21 cellular contexts compared by ENCODE assay signal in genomic region chr14:101507306-101508150, GRCh38. TPM values are rescaled to one million over a fixed set of nuclear protein-coding genes. Genes with fewer than 3 reads are reported as not detected.
A peak's percentile ranks its signal among the peaks of the same experiment; 100 is the strongest.
DNase-seq lines count a peak whose midpoint lies in the region; ATAC-seq, FAIRE-seq and TF ChIP-seq lines count a peak whose summit lies in the region.
"Had no signal": no experiment of that assay in that cellular context is flagged by ENCODE, and none has a peak within 500 bp of the region (broad histone marks: within the 10 kb centered on the region; RNA-seq: fewer than 3 reads in every experiment).

No MANE protein-coding gene starts in this region.

- H3K4me3 Mint-ChIP-seq in glutamatergic neuron (ENCODE audit: unreplicated experiment), result no peak overlapping the region
- no peak overlapping the region for H3K4me3 Mint-ChIP-seq in activated CD8-positive, alpha-beta T cell treated with anti-CD3 and anti-CD28 coated beads for 36 hours
- H3K4me3 Mint-ChIP-seq: activated CD4-positive, alpha-beta T cell treated with anti-CD3 and anti-CD28 coated beads, Interleukin-2, amount 10 ng/mL, durations not matched to agents 7 days and 5 days; neural crest cell had no signal

- no peak for ATAC-seq in A549
- no peak for ATAC-seq in activated CD8-positive, alpha-beta T cell treated with anti-CD3 and anti-CD28 coated beads for 36 hours
- no peak for ATAC-seq in HG03378 (IDR thresholded peaks at IDR 0.05; ENCODE audit: unreplicated experiment)
- ATAC-seq in HG03457 (IDR thresholded peaks at IDR 0.05; ENCODE audit: unreplicated experiment), result no peak
- no peak for ATAC-seq in HG03039 (IDR thresholded peaks at IDR 0.05; ENCODE audit: unreplicated experiment)

- H3K36me3 Mint-ChIP-seq in glutamatergic neuron (ENCODE audit: unreplicated experiment), result peaks cover 12% of the 10 kb centered on the region
- H3K36me3 Mint-ChIP-seq in activated CD8-positive, alpha-beta T cell treated with anti-CD3 and anti-CD28 coated beads for 36 hours (ENCODE audit: low read depth), result no peaks in the 10 kb centered on the region

- peaks cover 7% of the 10 kb centered on the region; the same call in 1 of the 3 replicates for H3K4me1 ChIP-seq in A549
- H3K4me1 ChIP-seq: ascending aorta, thyroid gland had no signal

- peaks cover 4% of the 10 kb centered on the region; the same call in 1 of the 3 replicates for H3K9me3 ChIP-seq in A549
- H3K9me3 ChIP-seq: ascending aorta, Caco-2, thyroid gland had no signal

- H3K27me3 Mint-ChIP-seq in glutamatergic neuron (ENCODE audit: unreplicated experiment), result peaks cover 2% of the 10 kb centered on the region
- H3K27me3 Mint-ChIP-seq in activated CD8-positive, alpha-beta T cell treated with anti-CD3 and anti-CD28 coated beads for 36 hours, result no peaks in the 10 kb centered on the region
- H3K27me3 Mint-ChIP-seq: activated CD4-positive, alpha-beta T cell treated with anti-CD3 and anti-CD28 coated beads, Interleukin-2, amount 10 ng/mL, durations not matched to agents 7 days and 5 days had no signal

- no peak overlapping the region for H3K4me3 ChIP-seq in A549
- H3K4me3 ChIP-seq in H7 (ENCODE audit: insufficient read depth, low read depth, low read length), result no peak overlapping the region
- H3K4me3 ChIP-seq: ascending aorta, thyroid gland had no signal

- POLR2A ChIA-PET in A549 (lab: Yijun Ruan, JAX), result no interaction called here
- POLR2A ChIA-PET in activated CD8-positive, alpha-beta T cell treated with anti-CD3 and anti-CD28 coated beads for 36 hours (lab: Charles Lee), result interaction anchor here (0.6 kb wide), 1 partner anchor 136 kb away, joined by 3 read pairs; no protein-coding TSS in a partner anchor

- H3K36me3 ChIP-seq in H7 (replicated peaks; ENCODE audit: control insufficient read depth, insufficient read depth, low read length), result no peaks in the 10 kb centered on the region
- H3K36me3 ChIP-seq: ascending aorta, thyroid gland had no signal

- FAIRE-seq in A549 (lab: Jason Lieb, UNC), result no peak
- FAIRE-seq: colon, keratinocyte had no signal

- H3K27ac Mint-ChIP-seq in glutamatergic neuron (ENCODE audit: unreplicated experiment), result no peak overlapping the region
- no peak overlapping the region for H3K27ac Mint-ChIP-seq in activated CD8-positive, alpha-beta T cell treated with anti-CD3 and anti-CD28 coated beads for 36 hours
- H3K27ac Mint-ChIP-seq: activated CD4-positive, alpha-beta T cell treated with anti-CD3 and anti-CD28 coated beads, Interleukin-2, amount 10 ng/mL, durations not matched to agents 7 days and 5 days had no signal

- H3K27me3 ChIP-seq in H7 (ENCODE audit: control insufficient read depth, insufficient read depth, low read length), result no peaks in the 10 kb centered on the region
- H3K27me3 ChIP-seq: ascending aorta, thyroid gland had no signal

- no peak for TF ChIP-seq RAD21 in A549 (conservative IDR thresholded peaks at IDR 0.05 in 1 of 2, IDR thresholded peaks at IDR 0.05 in 1 of 2)

- no peak overlapping the region for H3K4me2 ChIP-seq in A549
- H3K4me2 ChIP-seq: KMS-11 had no signal

- H3K9me3 Mint-ChIP-seq in glutamatergic neuron (ENCODE audit: unreplicated experiment), result peaks cover 10% of the 10 kb centered on the region
- no peaks in the 10 kb centered on the region for H3K9me3 Mint-ChIP-seq in activated CD8-positive, alpha-beta T cell treated with anti-CD3 and anti-CD28 coated beads for 36 hours
- H3K9me3 Mint-ChIP-seq: activated CD4-positive, alpha-beta T cell treated with anti-CD3 and anti-CD28 coated beads, Interleukin-2, amount 10 ng/mL, durations not matched to agents 7 days and 5 days; neural crest cell had no signal

- no peak for TF ChIP-seq POLR2A in A549 (IDR thresholded peaks at IDR 0.05; ENCODE audit: low read length)

- peak overlapping the region in 1 of 2 experiments; percentile 46; a peak in 1 of 6 replicates for H3K27ac ChIP-seq in A549
- H3K27ac ChIP-seq: ascending aorta, KMS-11, thyroid gland had no signal

- no peak for DNase-seq in A549 (ENCODE audit: low read depth in 1 of 2, low spot score in 1 of 2)
- peak; percentile 54 for DNase-seq in H7
- peak; percentile 13 for DNase-seq in glutamatergic neuron
- peak; percentile 82 for DNase-seq in posterior vena cava (ENCODE audit: low spot score)
- no peak for DNase-seq in activated CD8-positive, alpha-beta T cell treated with anti-CD3 and anti-CD28 coated beads for 36 hours
- DNase-seq: activated CD4-positive, alpha-beta T cell treated with anti-CD3 and anti-CD28 coated beads, Interleukin-2, amount 10 ng/mL, durations not matched to agents 7 days and 5 days; activated CD8-positive, alpha-beta memory T cell treated with anti-CD3 and anti-CD28 coated beads, Interleukin-2, amount 50 U/mL, for 4 hours; midbrain; NCI-H187 treated with DMSO at 0.1 percent for 48 hours; SHP77 had no signal

- intact Hi-C loops in posterior vena cava (cut with DNase I), result no loop called here
- intact Hi-C loops in activated CD8-positive, alpha-beta T cell treated with anti-CD3 and anti-CD28 coated beads for 36 hours (cut with micrococcal nuclease), result no loop called here

- CTCF ChIA-PET in A549 (lab: Yijun Ruan, JAX), result no interaction called here
- CTCF ChIA-PET in activated CD8-positive, alpha-beta T cell treated with anti-CD3 and anti-CD28 coated beads for 36 hours (lab: Charles Lee), result no interaction called here

- TF ChIP-seq EP300 in A549 (IDR thresholded peaks at IDR 0.05), result no peak

- WGBS in A549 (ENCODE audit: missing lambda C conversion rate), result 91% methylated on average over 13 of the region's 18 CpGs

- TF ChIP-seq CTCF in A549 (IDR thresholded peaks at IDR 0.05) (no peak), glutamatergic neuron (IDR thresholded peaks at IDR 0.05; ENCODE audit: partially characterized antibody, unreplicated experiment) (no peak)
- TF ChIP-seq CTCF in activated CD8-positive, alpha-beta T cell treated with anti-CD3 and anti-CD28 coated beads for 36 hours (IDR thresholded peaks at IDR 0.05), result no peak

- H3K4me1 Mint-ChIP-seq in glutamatergic neuron (ENCODE audit: low read depth, unreplicated experiment), result peaks cover 2% of the 10 kb centered on the region
- no peaks in the 10 kb centered on the region for H3K4me1 Mint-ChIP-seq in activated CD8-positive, alpha-beta T cell treated with anti-CD3 and anti-CD28 coated beads for 36 hours (ENCODE audit: low read depth)
- H3K4me1 Mint-ChIP-seq: activated CD4-positive, alpha-beta T cell treated with anti-CD3 and anti-CD28 coated beads, Interleukin-2, amount 10 ng/mL, durations not matched to agents 7 days and 5 days; neural crest cell had no signal

TF ChIP-seq in A549, 52 proteins besides CTCF, POLR2A, EP300 and RAD21:
- peak; percentile 80 for TF ChIP-seq ZFP36 (IDR thresholded peaks at IDR 0.05; ENCODE audit: borderline replicate concordance, partially characterized antibody)
- no peak for TF ChIP-seq SMC3 (IDR thresholded peaks at IDR 0.05)

RNA-seq across cellular contexts. Expression of gene DIO3, which starts 53.8 kb away (rescaled TPM):
- 0.04 TPM in 1 of 2 replicates, not detected in the other for polyA plus RNA-seq in A549 (2011; rRNA removed)
- 0.09 and 0.14 TPM in 2 replicates for polyA plus RNA-seq in A549 (2012; cell fraction: cytosol; rRNA removed)
- 0.12 and 0.23 TPM in 2 replicates for polyA plus RNA-seq in A549 (2012; cell fraction: nucleus; rRNA removed)
- polyA plus RNA-seq in A549 (2017; fragmentation: RNase III; extraction: RNeasy Plus Mini Kit Qiagen cat#74134 plus additional on column Dnase treatment), result 0.08 to 0.09 TPM in 2 of 3 replicates, not detected in the other
- polyA minus RNA-seq in A549 (2011; rRNA and poly(A)+ RNA removed), result not detected in 2 replicates
- 0.85 and 1.0 TPM in 2 replicates for total RNA-seq in H7 (2014; rRNA removed; shearing (Covaris generic))
- total RNA-seq in glutamatergic neuron (ENCODE audit: unreplicated experiment), result not detected
- total RNA-seq in posterior vena cava, result 1 to 10 TPM; 6.1 to 6.2 TPM
- not detected for total RNA-seq in activated CD8-positive, alpha-beta T cell treated with anti-CD3 and anti-CD28 coated beads for 36 hours
- total RNA-seq: activated CD4-positive, alpha-beta T cell treated with anti-CD3 and anti-CD28 coated beads, Interleukin-2, amount 10 ng/mL, durations not matched to agents 7 days and 5 days; ascending aorta; Daoy had no signal
- polyA plus RNA-seq: keratinocyte had no signal

Comparison
In these comparisons a context has a peak if more than half of its experiments do, and no peak if none do; other contexts are left out.
1. DNase-seq: peak in H7 (single experiment), glutamatergic neuron (single experiment) and posterior vena cava (single experiment); none in A549 (0 of 2) and activated CD8-positive, alpha-beta T cell treated with anti-CD3 and anti-CD28 coated beads for 36 hours (single experiment).